ENCODE assay signal across 11 cellular contexts in the genomic region with DNA sequence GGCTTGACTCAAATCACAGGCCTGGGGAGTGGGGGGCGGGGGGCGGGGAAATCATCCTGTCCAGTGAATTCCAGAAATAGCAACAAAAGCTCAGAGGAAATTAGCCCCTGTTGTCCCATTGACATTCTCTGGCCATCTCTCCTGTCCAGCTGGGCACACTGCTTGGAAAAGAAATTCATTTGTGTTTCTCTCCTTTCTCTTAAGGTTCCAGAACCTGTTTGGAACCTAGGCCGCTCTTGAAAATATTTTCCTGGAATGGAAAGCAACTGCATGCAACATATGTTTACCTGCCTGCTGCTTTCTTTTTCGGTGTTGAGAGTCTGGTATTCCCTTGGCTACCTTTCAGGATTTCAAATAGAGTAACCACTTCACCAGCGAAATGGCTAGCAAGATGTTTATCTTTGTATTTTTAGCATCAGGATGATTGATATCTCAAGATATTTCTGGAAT.
DNase-seq lines count a peak whose midpoint lies in the region; ATAC-seq, FAIRE-seq and TF ChIP-seq lines count a peak whose summit lies in the region.
"Had no signal": no experiment of that assay in that cellular context is flagged by ENCODE, and none has a peak within 500 bp of the region (broad histone marks: within the 10 kb centered on the region; RNA-seq: fewer than 3 reads in every experiment).

No MANE protein-coding gene starts in this region.

- no peak for FAIRE-seq in pancreas (lab: Jason Lieb, UNC)
- FAIRE-seq: GM12892 had no signal

- no peaks in the 10 kb centered on the region for H3K9me3 ChIP-seq in pancreas
- H3K9me3 ChIP-seq: esophagus squamous epithelium had no signal

- no peaks in the 10 kb centered on the region for H3K36me3 ChIP-seq in pancreas
- H3K36me3 ChIP-seq: esophagus squamous epithelium had no signal

- intact Hi-C loops in pancreas (cut with DNase I): no loop called here

- H3K27ac ChIP-seq in pancreas: peak overlapping the region in 2 of 4 donors; percentile 14 to 35

- no peak overlapping the region for H3K4me3 ChIP-seq in choroid plexus epithelial cell (ENCODE audit: low read depth, low read length)
- H3K4me3 ChIP-seq in pancreas: no peak overlapping the region
- H3K4me3 ChIP-seq: esophagus squamous epithelium had no signal

- peaks cover 0 to 11% (median 9%) of the 10 kb centered on the region in 3 donors for H3K4me1 ChIP-seq in pancreas

- 42 to 44% methylated on average over 5 of the region's 5 CpGs for WGBS in pancreas, 2 donors

- peak in 3 of 4 donors; percentile 36 to 67 (median 56) for ATAC-seq in pancreas
- ATAC-seq in GM19351 (IDR thresholded peaks at IDR 0.05; ENCODE audit: unreplicated experiment): no peak

- TF ChIP-seq CTCF in choroid plexus epithelial cell (conservative IDR thresholded peaks at IDR 0.05; ENCODE audit: low read depth, low read length): no peak
- no peak for TF ChIP-seq CTCF in pancreas (IDR thresholded peaks at IDR 0.05)

- DNase-seq in DMS79 (lab: John Stamatoyannopoulos, UW) (peak; percentile 73), NCI-H2107 (lab: John Stamatoyannopoulos, UW) (peak; percentile 31), choroid plexus epithelial cell (ENCODE audit: low read depth) (peak; percentile 50), pancreas (no peak), COLO829 (ENCODE audit: low spot score) (no peak), SW 1271 (lab: John Stamatoyannopoulos, UW) (no peak)
- DNase-seq in stimulated activated CD8-positive, alpha-beta memory T cell treated with anti-CD3 and anti-CD28 coated beads, Interleukin-4, amount 100 ng/mL, for 48 hours: no peak
- DNase-seq: esophagus squamous epithelium, kidney had no signal

- H3K27me3 ChIP-seq in pancreas: no peaks in the 10 kb centered on the region
- H3K27me3 ChIP-seq: esophagus squamous epithelium had no signal

Comparison
In these comparisons a context has a peak if more than half of its experiments do, and no peak if none do; other contexts are left out.
1. DNase-seq: peak in DMS79 (single experiment), NCI-H2107 (single experiment) and choroid plexus epithelial cell (single experiment); none in pancreas (0 of 6), COLO829 (single experiment), SW 1271 (0 of 2) and stimulated activated CD8-positive, alpha-beta memory T cell treated with anti-CD3 and anti-CD28 coated beads, Interleukin-4, amount 100 ng/mL, for 48 hours (single experiment).